1 cellular context compared by ENCODE assay signal in the genomic region with DNA sequence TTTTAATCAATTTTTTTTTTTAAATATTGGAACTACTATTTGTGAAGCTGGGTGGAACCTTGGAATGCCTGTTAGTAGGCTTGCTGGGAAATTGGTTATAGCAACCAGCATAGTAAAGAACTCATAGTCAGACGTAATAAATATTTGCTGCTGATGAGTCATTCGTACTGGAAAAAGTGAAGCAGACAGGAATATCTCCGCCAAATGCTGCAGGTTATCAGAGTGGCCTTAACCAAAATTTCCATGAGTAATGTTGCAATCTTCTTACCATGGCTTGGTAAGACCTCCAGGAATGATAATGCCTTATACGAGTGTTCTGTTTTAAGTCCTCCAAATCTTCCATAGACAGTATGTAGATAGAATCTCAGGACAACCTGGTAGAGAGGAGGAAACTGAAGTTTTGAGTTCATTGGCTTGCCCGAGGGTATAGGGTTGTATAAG.
TF ChIP-seq lines count a peak whose summit lies in the region.

No MANE protein-coding gene starts in this region.

TF ChIP-seq in HEK293, 187 proteins besides CTCF, POLR2A, EP300 and RAD21 (continued from another document and continues in another):
- TF ChIP-seq, protein P1, sequence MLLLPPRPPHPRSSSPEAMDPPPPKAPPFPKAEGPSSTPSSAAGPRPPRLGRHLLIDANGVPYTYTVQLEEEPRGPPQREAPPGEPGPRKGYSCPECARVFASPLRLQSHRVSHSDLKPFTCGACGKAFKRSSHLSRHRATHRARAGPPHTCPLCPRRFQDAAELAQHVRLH (tag by site-specific recombination; IDR thresholded peaks at IDR 0.05), result no peak
- no peak for TF ChIP-seq KLF7 (tag by site-specific recombination; IDR thresholded peaks at IDR 0.05; ENCODE audit: borderline replicate concordance)
- TF ChIP-seq EGR2 (tag by site-specific recombination; IDR thresholded peaks at IDR 0.05; ENCODE audit: low read depth), result no peak
- no peak for TF ChIP-seq ZNF48 (tag by site-specific recombination; IDR thresholded peaks at IDR 0.05)
- TF ChIP-seq ZNF133 (tag by site-specific recombination; IDR thresholded peaks at IDR 0.05), result no peak
- no peak for TF ChIP-seq ZNF514 (tag by site-specific recombination; IDR thresholded peaks at IDR 0.05)
- no peak for TF ChIP-seq ZNF37A (tag by site-specific recombination; IDR thresholded peaks at IDR 0.05)
- TF ChIP-seq ZNF302 (tag by site-specific recombination; IDR thresholded peaks at IDR 0.05; ENCODE audit: low read depth), result no peak
- TF ChIP-seq, protein P2, sequence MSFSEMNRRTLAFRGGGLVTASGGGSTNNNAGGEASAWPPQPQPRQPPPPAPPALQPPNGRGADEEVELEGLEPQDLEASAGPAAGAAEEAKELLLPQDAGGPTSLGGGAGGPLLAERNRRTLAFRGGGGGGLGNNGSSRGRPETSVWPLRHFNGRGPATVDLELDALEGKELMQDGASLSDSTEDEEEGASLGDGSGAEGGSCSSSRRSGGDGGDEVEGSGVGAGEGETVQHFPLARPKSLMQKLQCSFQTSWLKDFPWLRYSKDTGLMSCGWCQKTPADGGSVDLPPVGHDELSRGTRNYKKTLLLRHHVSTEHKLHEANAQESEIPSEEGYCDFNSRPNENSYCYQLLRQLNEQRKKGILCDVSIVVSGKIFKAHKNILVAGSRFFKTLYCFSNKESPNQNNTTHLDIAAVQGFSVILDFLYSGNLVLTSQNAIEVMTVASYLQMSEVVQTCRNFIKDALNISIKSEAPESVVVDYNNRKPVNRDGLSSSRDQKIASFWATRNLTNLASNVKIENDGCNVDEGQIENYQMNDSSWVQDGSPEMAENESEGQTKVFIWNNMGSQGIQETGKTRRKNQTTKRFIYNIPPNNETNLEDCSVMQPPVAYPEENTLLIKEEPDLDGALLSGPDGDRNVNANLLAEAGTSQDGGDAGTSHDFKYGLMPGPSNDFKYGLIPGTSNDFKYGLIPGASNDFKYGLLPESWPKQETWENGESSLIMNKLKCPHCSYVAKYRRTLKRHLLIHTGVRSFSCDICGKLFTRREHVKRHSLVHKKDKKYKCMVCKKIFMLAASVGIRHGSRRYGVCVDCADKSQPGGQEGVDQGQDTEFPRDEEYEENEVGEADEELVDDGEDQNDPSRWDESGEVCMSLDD (tag by site-specific recombination; IDR thresholded peaks at IDR 0.05), result no peak
- TF ChIP-seq MZF1 (tag by site-specific recombination; IDR thresholded peaks at IDR 0.05; ENCODE audit: borderline replicate concordance), result no peak
- TF ChIP-seq, protein P3, sequence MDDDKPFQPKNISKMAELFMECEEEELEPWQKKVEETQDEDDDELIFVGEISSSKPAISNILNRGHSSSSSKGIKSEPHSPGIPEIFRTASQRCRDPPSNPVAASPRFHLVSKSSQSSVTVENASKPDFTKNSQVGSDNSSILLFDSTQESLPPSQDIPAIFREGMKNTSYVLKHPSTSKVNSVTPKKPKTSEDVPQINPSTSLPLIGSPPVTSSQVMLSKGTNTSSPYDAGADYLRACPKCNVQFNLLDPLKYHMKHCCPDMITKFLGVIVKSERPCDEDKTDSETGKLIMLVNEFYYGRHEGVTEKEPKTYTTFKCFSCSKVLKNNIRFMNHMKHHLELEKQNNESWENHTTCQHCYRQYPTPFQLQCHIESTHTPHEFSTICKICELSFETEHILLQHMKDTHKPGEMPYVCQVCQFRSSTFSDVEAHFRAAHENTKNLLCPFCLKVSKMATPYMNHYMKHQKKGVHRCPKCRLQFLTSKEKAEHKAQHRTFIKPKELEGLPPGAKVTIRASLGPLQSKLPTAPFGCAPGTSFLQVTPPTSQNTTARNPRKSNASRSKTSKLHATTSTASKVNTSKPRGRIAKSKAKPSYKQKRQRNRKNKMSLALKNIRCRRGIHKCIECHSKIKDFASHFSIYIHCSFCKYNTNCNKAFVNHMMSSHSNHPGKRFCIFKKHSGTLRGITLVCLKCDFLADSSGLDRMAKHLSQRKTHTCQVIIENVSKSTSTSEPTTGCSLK (tag by site-specific recombination; IDR thresholded peaks at IDR 0.05), result no peak
- no peak for TF ChIP-seq ZNF76 (tag by site-specific recombination; IDR thresholded peaks at IDR 0.05; ENCODE audit: borderline replicate concordance, low read depth)
- TF ChIP-seq ZNF157 (tag by site-specific recombination; IDR thresholded peaks at IDR 0.05), result no peak
- no peak for TF ChIP-seq GFI1B (tag by site-specific recombination; IDR thresholded peaks at IDR 0.05)
- no peak for TF ChIP-seq GLIS2 (tag by site-specific recombination; IDR thresholded peaks at IDR 0.05)
- TF ChIP-seq GLI4 (tag by site-specific recombination; IDR thresholded peaks at IDR 0.05), result no peak
- TF ChIP-seq ZNF843 (tag by site-specific recombination; IDR thresholded peaks at IDR 0.05), result peak; percentile 43; the same call in 1 of the 2 replicates
- peak; percentile 84; the same call in 1 of the 2 replicates for TF ChIP-seq ZEB2 (tag by site-specific recombination; IDR thresholded peaks at IDR 0.05)
- TF ChIP-seq ZNF112 (tag by site-specific recombination; IDR thresholded peaks at IDR 0.05), result no peak
- TF ChIP-seq ZNF621 (tag by site-specific recombination; IDR thresholded peaks at IDR 0.05), result no peak
- no peak for TF ChIP-seq ZNF529 (tag by site-specific recombination; IDR thresholded peaks at IDR 0.05; ENCODE audit: insufficient replicate concordance)
- TF ChIP-seq, protein P4, sequence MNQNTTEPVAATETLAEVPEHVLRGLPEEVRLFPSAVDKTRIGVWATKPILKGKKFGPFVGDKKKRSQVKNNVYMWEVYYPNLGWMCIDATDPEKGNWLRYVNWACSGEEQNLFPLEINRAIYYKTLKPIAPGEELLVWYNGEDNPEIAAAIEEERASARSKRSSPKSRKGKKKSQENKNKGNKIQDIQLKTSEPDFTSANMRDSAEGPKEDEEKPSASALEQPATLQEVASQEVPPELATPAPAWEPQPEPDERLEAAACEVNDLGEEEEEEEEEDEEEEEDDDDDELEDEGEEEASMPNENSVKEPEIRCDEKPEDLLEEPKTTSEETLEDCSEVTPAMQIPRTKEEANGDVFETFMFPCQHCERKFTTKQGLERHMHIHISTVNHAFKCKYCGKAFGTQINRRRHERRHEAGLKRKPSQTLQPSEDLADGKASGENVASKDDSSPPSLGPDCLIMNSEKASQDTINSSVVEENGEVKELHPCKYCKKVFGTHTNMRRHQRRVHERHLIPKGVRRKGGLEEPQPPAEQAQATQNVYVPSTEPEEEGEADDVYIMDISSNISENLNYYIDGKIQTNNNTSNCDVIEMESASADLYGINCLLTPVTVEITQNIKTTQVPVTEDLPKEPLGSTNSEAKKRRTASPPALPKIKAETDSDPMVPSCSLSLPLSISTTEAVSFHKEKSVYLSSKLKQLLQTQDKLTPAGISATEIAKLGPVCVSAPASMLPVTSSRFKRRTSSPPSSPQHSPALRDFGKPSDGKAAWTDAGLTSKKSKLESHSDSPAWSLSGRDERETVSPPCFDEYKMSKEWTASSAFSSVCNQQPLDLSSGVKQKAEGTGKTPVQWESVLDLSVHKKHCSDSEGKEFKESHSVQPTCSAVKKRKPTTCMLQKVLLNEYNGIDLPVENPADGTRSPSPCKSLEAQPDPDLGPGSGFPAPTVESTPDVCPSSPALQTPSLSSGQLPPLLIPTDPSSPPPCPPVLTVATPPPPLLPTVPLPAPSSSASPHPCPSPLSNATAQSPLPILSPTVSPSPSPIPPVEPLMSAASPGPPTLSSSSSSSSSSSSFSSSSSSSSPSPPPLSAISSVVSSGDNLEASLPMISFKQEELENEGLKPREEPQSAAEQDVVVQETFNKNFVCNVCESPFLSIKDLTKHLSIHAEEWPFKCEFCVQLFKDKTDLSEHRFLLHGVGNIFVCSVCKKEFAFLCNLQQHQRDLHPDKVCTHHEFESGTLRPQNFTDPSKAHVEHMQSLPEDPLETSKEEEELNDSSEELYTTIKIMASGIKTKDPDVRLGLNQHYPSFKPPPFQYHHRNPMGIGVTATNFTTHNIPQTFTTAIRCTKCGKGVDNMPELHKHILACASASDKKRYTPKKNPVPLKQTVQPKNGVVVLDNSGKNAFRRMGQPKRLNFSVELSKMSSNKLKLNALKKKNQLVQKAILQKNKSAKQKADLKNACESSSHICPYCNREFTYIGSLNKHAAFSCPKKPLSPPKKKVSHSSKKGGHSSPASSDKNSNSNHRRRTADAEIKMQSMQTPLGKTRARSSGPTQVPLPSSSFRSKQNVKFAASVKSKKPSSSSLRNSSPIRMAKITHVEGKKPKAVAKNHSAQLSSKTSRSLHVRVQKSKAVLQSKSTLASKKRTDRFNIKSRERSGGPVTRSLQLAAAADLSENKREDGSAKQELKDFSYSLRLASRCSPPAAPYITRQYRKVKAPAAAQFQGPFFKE (tag by site-specific recombination; IDR thresholded peaks at IDR 0.05; ENCODE audit: borderline replicate concordance), result no peak
- TF ChIP-seq ZNF510 (tag by site-specific recombination; IDR thresholded peaks at IDR 0.05; ENCODE audit: insufficient replicate concordance), result no peak
- no peak for TF ChIP-seq ZNF623 (tag by site-specific recombination; IDR thresholded peaks at IDR 0.05)
- no peak for TF ChIP-seq ZNF585B (tag by site-specific recombination; IDR thresholded peaks at IDR 0.05)
- TF ChIP-seq ZNF664 (tag by site-specific recombination; IDR thresholded peaks at IDR 0.05), result no peak
- TF ChIP-seq ZNF354C (tag by site-specific recombination; IDR thresholded peaks at IDR 0.05; ENCODE audit: borderline replicate concordance, low read depth), result no peak
- no peak for TF ChIP-seq ZNF175 (tag by site-specific recombination; IDR thresholded peaks at IDR 0.05)
- TF ChIP-seq ZNF629 (tag by site-specific recombination; IDR thresholded peaks at IDR 0.05), result peak; percentile 89
- no peak for TF ChIP-seq ZNF549 (tag by site-specific recombination; IDR thresholded peaks at IDR 0.05)
- no peak for TF ChIP-seq RBAK (tag by site-specific recombination; IDR thresholded peaks at IDR 0.05)
- no peak for TF ChIP-seq ZNF416 (tag by site-specific recombination; IDR thresholded peaks at IDR 0.05)
- TF ChIP-seq ZNF335 (tag by site-specific recombination; conservative IDR thresholded peaks at IDR 0.05), result peak; percentile 46
- TF ChIP-seq, protein P5, sequence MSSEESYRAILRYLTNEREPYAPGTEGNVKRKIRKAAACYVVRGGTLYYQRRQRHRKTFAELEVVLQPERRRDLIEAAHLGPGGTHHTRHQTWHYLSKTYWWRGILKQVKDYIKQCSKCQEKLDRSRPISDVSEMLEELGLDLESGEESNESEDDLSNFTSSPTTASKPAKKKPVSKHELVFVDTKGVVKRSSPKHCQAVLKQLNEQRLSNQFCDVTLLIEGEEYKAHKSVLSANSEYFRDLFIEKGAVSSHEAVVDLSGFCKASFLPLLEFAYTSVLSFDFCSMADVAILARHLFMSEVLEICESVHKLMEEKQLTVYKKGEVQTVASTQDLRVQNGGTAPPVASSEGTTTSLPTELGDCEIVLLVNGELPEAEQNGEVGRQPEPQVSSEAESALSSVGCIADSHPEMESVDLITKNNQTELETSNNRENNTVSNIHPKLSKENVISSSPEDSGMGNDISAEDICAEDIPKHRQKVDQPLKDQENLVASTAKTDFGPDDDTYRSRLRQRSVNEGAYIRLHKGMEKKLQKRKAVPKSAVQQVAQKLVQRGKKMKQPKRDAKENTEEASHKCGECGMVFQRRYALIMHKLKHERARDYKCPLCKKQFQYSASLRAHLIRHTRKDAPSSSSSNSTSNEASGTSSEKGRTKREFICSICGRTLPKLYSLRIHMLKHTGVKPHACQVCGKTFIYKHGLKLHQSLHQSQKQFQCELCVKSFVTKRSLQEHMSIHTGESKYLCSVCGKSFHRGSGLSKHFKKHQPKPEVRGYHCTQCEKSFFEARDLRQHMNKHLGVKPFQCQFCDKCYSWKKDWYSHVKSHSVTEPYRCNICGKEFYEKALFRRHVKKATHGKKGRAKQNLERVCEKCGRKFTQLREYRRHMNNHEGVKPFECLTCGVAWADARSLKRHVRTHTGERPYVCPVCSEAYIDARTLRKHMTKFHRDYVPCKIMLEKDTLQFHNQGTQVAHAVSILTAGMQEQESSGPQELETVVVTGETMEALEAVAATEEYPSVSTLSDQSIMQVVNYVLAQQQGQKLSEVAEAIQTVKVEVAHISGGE (tag by site-specific recombination; conservative IDR thresholded peaks at IDR 0.05; ENCODE audit: low read depth), result no peak
- TF ChIP-seq, protein P6, sequence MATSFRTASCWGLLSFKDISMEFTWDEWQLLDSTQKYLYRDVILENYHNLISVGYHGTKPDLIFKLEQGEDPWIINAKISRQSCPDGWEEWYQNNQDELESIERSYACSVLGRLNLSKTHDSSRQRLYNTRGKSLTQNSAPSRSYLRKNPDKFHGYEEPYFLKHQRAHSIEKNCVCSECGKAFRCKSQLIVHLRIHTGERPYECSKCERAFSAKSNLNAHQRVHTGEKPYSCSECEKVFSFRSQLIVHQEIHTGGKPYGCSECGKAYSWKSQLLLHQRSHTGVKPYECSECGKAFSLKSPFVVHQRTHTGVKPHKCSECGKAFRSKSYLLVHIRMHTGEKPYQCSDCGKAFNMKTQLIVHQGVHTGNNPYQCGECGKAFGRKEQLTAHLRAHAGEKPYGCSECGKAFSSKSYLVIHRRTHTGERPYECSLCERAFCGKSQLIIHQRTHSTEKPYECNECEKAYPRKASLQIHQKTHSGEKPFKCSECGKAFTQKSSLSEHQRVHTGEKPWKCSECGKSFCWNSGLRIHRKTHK (tag by site-specific recombination; IDR thresholded peaks at IDR 0.05), result no peak
- TF ChIP-seq ZFP3 (tag by site-specific recombination; IDR thresholded peaks at IDR 0.05; ENCODE audit: low read depth), result no peak
- TF ChIP-seq ZFHX2 (tag by site-specific recombination; conservative IDR thresholded peaks at IDR 0.05), result no peak
- TF ChIP-seq, protein P7, sequence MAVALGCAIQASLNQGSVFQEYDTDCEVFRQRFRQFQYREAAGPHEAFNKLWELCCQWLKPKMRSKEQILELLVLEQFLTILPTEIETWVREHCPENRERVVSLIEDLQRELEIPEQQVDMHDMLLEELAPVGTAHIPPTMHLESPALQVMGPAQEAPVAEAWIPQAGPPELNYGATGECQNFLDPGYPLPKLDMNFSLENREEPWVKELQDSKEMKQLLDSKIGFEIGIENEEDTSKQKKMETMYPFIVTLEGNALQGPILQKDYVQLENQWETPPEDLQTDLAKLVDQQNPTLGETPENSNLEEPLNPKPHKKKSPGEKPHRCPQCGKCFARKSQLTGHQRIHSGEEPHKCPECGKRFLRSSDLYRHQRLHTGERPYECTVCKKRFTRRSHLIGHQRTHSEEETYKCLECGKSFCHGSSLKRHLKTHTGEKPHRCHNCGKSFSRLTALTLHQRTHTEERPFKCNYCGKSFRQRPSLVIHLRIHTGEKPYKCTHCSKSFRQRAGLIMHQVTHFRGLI (tag by site-specific recombination; IDR thresholded peaks at IDR 0.05), result no peak
- 0 out of 2 replicates have a peak, but pooled peaks have one; percentile 66 for TF ChIP-seq ZNF24 (tag by site-specific recombination; IDR thresholded peaks at IDR 0.05)
- TF ChIP-seq ZNF555 (tag by site-specific recombination; conservative IDR thresholded peaks at IDR 0.05), result no peak
- no peak for TF ChIP-seq ZNF114 (tag by site-specific recombination; IDR thresholded peaks at IDR 0.05)
- TF ChIP-seq BCL11A (tag by site-specific recombination; IDR thresholded peaks at IDR 0.05; ENCODE audit: low read depth), result no peak
- TF ChIP-seq ZNF211 (tag by site-specific recombination; IDR thresholded peaks at IDR 0.05; ENCODE audit: low read depth), result no peak
- peak; percentile 74; the same call in 1 of the 2 replicates for TF ChIP-seq ZBTB21 (tag by site-specific recombination; IDR thresholded peaks at IDR 0.05)
- no peak for TF ChIP-seq ZBTB7A (tag by site-specific recombination; IDR thresholded peaks at IDR 0.05; ENCODE audit: low read depth)
